36 cellular contexts compared by ENCODE assay signal in the genomic region with DNA sequence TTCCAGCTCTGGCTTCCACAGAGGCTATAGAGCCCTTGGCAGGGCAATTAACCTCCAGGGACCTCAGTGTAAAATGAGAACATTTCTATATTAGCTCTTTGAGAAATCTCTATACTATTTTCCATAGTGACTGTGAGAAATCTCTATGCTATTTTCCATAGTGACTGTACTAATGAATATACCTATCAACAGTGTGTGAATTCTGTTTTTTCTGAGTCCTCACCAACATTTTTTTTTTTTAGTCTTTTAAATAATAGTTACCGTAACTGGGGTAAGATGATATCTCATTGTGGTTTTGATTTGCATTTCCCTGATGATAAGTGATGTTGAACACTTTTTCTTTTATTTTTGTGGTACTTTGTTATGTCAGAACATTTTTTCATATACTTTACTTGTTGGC. TPM values are rescaled to one million over a fixed set of nuclear protein-coding genes. Genes with fewer than 3 reads are reported as not detected.
"Had no signal": no experiment of that assay in that cellular context is flagged by ENCODE, and none has a peak within 500 bp of the region (broad histone marks: within the 10 kb centered on the region; RNA-seq: fewer than 3 reads in every experiment).

No MANE protein-coding gene starts in this region.

- H3K36me3 Mint-ChIP-seq: mesothelial cell of epicardium; naive thymus-derived CD4-positive, alpha-beta T cell; stimulated activated effector memory CD8-positive, alpha-beta T cell treated with anti-CD3 and anti-CD28 coated beads, Interleukin-12 subunit alpha, Interleukin-12 subunit beta, amount 100 ng/mL, for 72 hours had no signal

- DNase-seq: dorsolateral prefrontal cortex; effector CD4-positive, alpha-beta T cell; foreskin fibroblast; gastrocnemius medialis; heart left ventricle; kidney; left lung; mesenchymal stem cell; mucosa of descending colon; naive thymus-derived CD4-positive, alpha-beta T cell; nephron progenitor cell; nucleus accumbens; ovary; posterior cingulate gyrus; psoas muscle; right cardiac atrium; sigmoid colon; stimulated activated CD4-positive, alpha-beta T cell treated with anti-CD3 and anti-CD28 coated beads, Interleukin-2, amount 100 ng/mL, for 24 hours; stimulated activated CD4-positive, alpha-beta T cell treated with anti-CD3 and anti-CD28 coated beads, Interleukin-4, amount 100 ng/mL, for 24 hours; stimulated activated naive CD4-positive, alpha-beta T cell treated with Interleukin-2 at 50 U/mL for 16 hours; stomach; thyroid gland; trophoblast cell had no signal

- H3K4me3 ChIP-seq: dorsolateral prefrontal cortex, gastrocnemius medialis, heart left ventricle, hepatocyte, left lung, mucosa of descending colon, ovary, psoas muscle, sigmoid colon, stomach, thyroid gland, vagina had no signal

- ATAC-seq: esophagus mucosa; gastrocnemius medialis; heart left ventricle; left lung; mucosa of descending colon; naive thymus-derived CD4-positive, alpha-beta T cell; psoas muscle; right cardiac atrium; stimulated activated effector memory CD8-positive, alpha-beta T cell treated with anti-CD3 and anti-CD28 coated beads, Interleukin-12 subunit alpha, Interleukin-12 subunit beta, amount 100 ng/mL, for 72 hours had no signal

- FAIRE-seq: kidney had no signal

- H3K4me3 Mint-ChIP-seq: mesothelial cell of epicardium; naive thymus-derived CD4-positive, alpha-beta T cell; nephron progenitor cell; stimulated activated effector memory CD8-positive, alpha-beta T cell treated with anti-CD3 and anti-CD28 coated beads, Interleukin-12 subunit alpha, Interleukin-12 subunit beta, amount 100 ng/mL, for 72 hours had no signal

- H3K9me3 Mint-ChIP-seq: mesothelial cell of epicardium; stimulated activated effector memory CD8-positive, alpha-beta T cell treated with anti-CD3 and anti-CD28 coated beads, Interleukin-12 subunit alpha, Interleukin-12 subunit beta, amount 100 ng/mL, for 72 hours had no signal

- H3K4me1 Mint-ChIP-seq: mesothelial cell of epicardium; naive thymus-derived CD4-positive, alpha-beta T cell; nephron progenitor cell; stimulated activated effector memory CD8-positive, alpha-beta T cell treated with anti-CD3 and anti-CD28 coated beads, Interleukin-12 subunit alpha, Interleukin-12 subunit beta, amount 100 ng/mL, for 72 hours had no signal

- H3K27ac Mint-ChIP-seq: mesothelial cell of epicardium; naive thymus-derived CD4-positive, alpha-beta T cell; nephron progenitor cell; stimulated activated effector memory CD8-positive, alpha-beta T cell treated with anti-CD3 and anti-CD28 coated beads, Interleukin-12 subunit alpha, Interleukin-12 subunit beta, amount 100 ng/mL, for 72 hours had no signal

RNA-seq across cellular contexts. Expression of gene MTNR1B, which starts 7.0 kb away (rescaled TPM):
- total RNA-seq: esophagus mucosa; gastrocnemius medialis; glomerular endothelial cell; heart left ventricle; kidney; left lung; lower leg skin; lung microvascular endothelial cell; mesothelial cell of epicardium; mucosa of descending colon; naive thymus-derived CD4-positive, alpha-beta T cell; ovary; psoas muscle; renal cortical epithelial cell; right cardiac atrium; sigmoid colon; skeletal muscle tissue; subcutaneous adipose tissue; temporal lobe; thyroid gland; ureter; vagina had no signal
- polyA plus RNA-seq: heart left ventricle; naive thymus-derived CD4-positive, alpha-beta T cell; ovary; psoas muscle; right cardiac atrium; sigmoid colon; stomach had no signal
